Comparison of ENCODE assay signal across 8 cellular contexts in the genomic region with DNA sequence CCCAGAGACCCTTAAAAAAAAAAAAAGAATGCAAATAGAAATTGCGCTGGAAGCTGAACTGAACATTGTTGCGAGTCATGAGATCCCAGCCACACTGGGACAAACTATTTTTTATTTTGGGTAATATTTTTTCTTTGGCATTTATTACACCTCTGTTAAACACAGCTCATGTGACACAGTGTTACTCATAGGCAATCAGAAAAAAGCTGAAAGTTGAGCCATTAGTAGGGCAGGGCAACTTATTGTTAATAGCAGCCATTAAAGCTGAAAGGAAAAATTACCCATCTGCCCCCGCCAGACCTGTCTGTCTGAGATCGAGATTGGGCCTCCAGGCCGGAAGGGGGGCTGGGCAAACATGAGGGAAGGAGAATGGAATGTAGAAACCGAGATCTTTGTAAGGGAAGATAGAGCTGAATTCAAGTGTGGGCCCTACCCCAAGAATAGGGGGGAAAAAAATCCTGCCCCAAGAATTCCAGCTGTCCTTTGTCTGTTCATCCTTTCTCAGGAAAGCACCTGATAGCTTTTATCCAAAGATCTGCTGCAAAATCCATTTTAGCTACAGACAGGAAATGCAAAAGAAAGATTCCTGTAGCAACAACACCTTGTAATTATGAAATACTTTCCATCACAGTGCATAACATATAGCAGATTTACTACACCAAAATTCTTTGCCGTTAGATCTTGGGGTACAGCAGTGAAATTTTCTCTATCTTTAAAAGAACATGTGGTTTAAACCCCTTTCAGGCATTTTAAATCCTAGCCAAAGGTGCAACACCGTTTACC.
A peak's percentile ranks its signal among the peaks of the same experiment; 100 is the strongest.
DNase-seq lines count a peak whose midpoint lies in the region; ATAC-seq, FAIRE-seq and TF ChIP-seq lines count a peak whose summit lies in the region.

No MANE protein-coding gene starts in this region.

- H3K36me3 ChIP-seq in cardiac muscle cell: no peaks in the 10 kb centered on the region
- no peaks in the 10 kb centered on the region for H3K36me3 ChIP-seq in bronchial epithelial cell (ENCODE audit: control insufficient read depth, insufficient read depth, low read length)
- H3K36me3 ChIP-seq in lower lobe of right lung: no peaks in the 10 kb centered on the region

- TF ChIP-seq CTCF in cardiac muscle cell (IDR thresholded peaks at IDR 0.05; ENCODE audit: low read depth, low read length) (no peak), bronchial epithelial cell (IDR thresholded peaks at IDR 0.05; ENCODE audit: insufficient read depth, low read length, severe bottlenecking) (no peak), lower lobe of right lung (IDR thresholded peaks at IDR 0.05) (no peak)

- H3K27ac ChIP-seq in cardiac muscle cell (peak overlapping the region; percentile 93), lower lobe of right lung (peak overlapping the region; percentile 34)

- peaks cover 69% of the 10 kb centered on the region for H3K4me1 ChIP-seq in cardiac muscle cell (ENCODE audit: low read depth)
- peaks cover 51% of the 10 kb centered on the region for H3K4me1 ChIP-seq in lower lobe of right lung

- DNase-seq in cardiac muscle cell (ENCODE audit: low read depth in 1 of 2, low spot score in 1 of 2) (peak in 1 of 2 donors; percentile 79), Right ventricle myocardium inferior (ENCODE audit: missing footprints) (no peak), bronchial epithelial cell (ENCODE audit: low read depth) (peak; percentile 92), lower lobe of right lung (no peak), superior temporal gyrus (ENCODE audit: extremely low spot score) (no peak), activated T-cell treated with anti-CD3 and anti-CD28 coated beads for 4 hours (no peak)
- no peak for DNase-seq in activated CD4-positive, CD25-positive, alpha-beta regulatory T cell (lab: John Stamatoyannopoulos, UW)

- no peaks in the 10 kb centered on the region for H3K9me3 ChIP-seq in cardiac muscle cell (ENCODE audit: low read depth)
- H3K9me3 ChIP-seq in lower lobe of right lung: no peaks in the 10 kb centered on the region

- FAIRE-seq in bronchial epithelial cell (lab: Jason Lieb, UNC): no peak

- ATAC-seq in Right ventricle myocardium inferior (no peak), lower lobe of right lung (peak; percentile 5 to 53), GM18907 (IDR thresholded peaks at IDR 0.05; ENCODE audit: unreplicated experiment) (no peak)

- H3K27me3 ChIP-seq in cardiac muscle cell: no peaks in the 10 kb centered on the region
- no peaks in the 10 kb centered on the region for H3K27me3 ChIP-seq in bronchial epithelial cell (ENCODE audit: control insufficient read depth, insufficient read depth, low read length)
- H3K27me3 ChIP-seq in lower lobe of right lung (ENCODE audit: low read depth): no peaks in the 10 kb centered on the region

- intact Hi-C loops in Right ventricle myocardium inferior (cut with DNase I) (no loop called here), lower lobe of right lung (cut with DNase I) (no loop called here)

- H3K4me3 ChIP-seq in cardiac muscle cell: no peak overlapping the region
- no peak overlapping the region for H3K4me3 ChIP-seq in bronchial epithelial cell (ENCODE audit: low read depth, low read length)
- no peak overlapping the region for H3K4me3 ChIP-seq in lower lobe of right lung

Comparison
In these comparisons a context has a peak if more than half of its experiments do, and no peak if none do; other contexts are left out.
1. ATAC-seq: peak in lower lobe of right lung (2 of 2); none in Right ventricle myocardium inferior (single experiment) and GM18907 (single experiment).